8 cellular contexts compared by ENCODE assay signal in genomic region chr7:72827839-72828591, GRCh38. TPM values are rescaled to one million over a fixed set of nuclear protein-coding genes. Genes with fewer than 3 reads are reported as not detected.
DNase-seq lines count a peak whose midpoint lies in the region; ATAC-seq and TF ChIP-seq lines count a peak whose summit lies in the region.
"Not testable (repeated sequence)": the region's sequence is repeated elsewhere in the genome, so short reads cannot be mapped to it uniquely, and the experiment has no call there.

TSS of gene TYW1B (minus strand) at chr7:72828200. CDS start at chr7:72828075, 125 bp downstream.

- not testable (repeated sequence) for H3K79me2 ChIP-seq in trophoblast cell (ENCODE audit: control insufficient read depth, insufficient read depth, low read length, poor library complexity)

- intact Hi-C loops in heart left ventricle (cut with DNase I), result loop anchor here in 4 of 10 donors (5.0 to 10.0 kb wide), 3 partner anchors 87 to 97 kb away; partner anchors contain the start of gene POM121 (in 1 of the 4)
- intact Hi-C loops in transverse colon (cut with DNase I; ENCODE audit: low total_unique reads), result not testable (repeated sequence)

- in situ Hi-C loops in GM13977 (cut with MboI; ENCODE audit: low pct_unique_long_range_greater_than_20kb, low sequenced_read_pairs, unreplicated experiment), result not testable (repeated sequence)
- in situ Hi-C loops in transverse colon (cut with MboI; ENCODE audit: low pct_ligation_motif_present in 1 of 4, low pct_unique_long_range_greater_than_20kb in 1 of 4, low sequenced_read_pairs in 3 of 4), result loop anchor here in 1 of 4 donors (10.0 kb wide), 1 partner anchor 87 kb away; no protein-coding TSS in a partner anchor

- H3K4me1 Mint-ChIP-seq in T-cell, result peaks cover 35 to 40% (median 37%) of the 10 kb centered on the region in 3 donors

- CTCF ChIA-PET in T-cell (lab: Charles Lee), result interaction anchor here in 1 of 2 donors (1.1 kb wide), 1 partner anchor 87 kb away, joined by 4 read pairs; no protein-coding TSS in a partner anchor

- not testable (repeated sequence) for H2BK5ac ChIP-seq in trophoblast cell (ENCODE audit: low read depth, low read length, poor library complexity)

- DNase-seq in GM13977 (ENCODE audit: low spot score) (peak; percentile 75), NCI-H146 (lab: John Stamatoyannopoulos, UW) (peak; percentile 98), T-cell (peak; percentile 91 to 98 (median 96)), amniotic epithelial cell (ENCODE audit: low read depth) (peak; percentile 94), heart left ventricle (peak; percentile 97 to 98 (median 98)), trophoblast cell (peak; percentile 98 to 99), transverse colon (peak; percentile 98)

- not testable (repeated sequence) for H3K4ac ChIP-seq in trophoblast cell (ENCODE audit: low read depth, low read length)

- ATAC-seq in HG02870 (IDR thresholded peaks at IDR 0.05; ENCODE audit: unreplicated experiment) (peak; percentile 92), T-cell (replicated peaks in 1 of 4) (peak; percentile 87 to 89 (median 88)), heart left ventricle (peak; percentile 91 to 96 (median 94))

- H2BK12ac ChIP-seq in trophoblast cell (ENCODE audit: low read length), result not testable (repeated sequence)

- H3K9me3 Mint-ChIP-seq in T-cell, result not testable (repeated sequence)

- TF ChIP-seq CTCF in GM13977 (IDR thresholded peaks at IDR 0.05; ENCODE audit: extremely low read depth, insufficient read depth, missing control alignments); heart left ventricle (IDR thresholded peaks at IDR 0.05): not testable (repeated sequence)
- TF ChIP-seq CTCF in transverse colon (IDR thresholded peaks at IDR 0.05), result peak in 2 of 5 experiments; percentile 47 to 50

- not testable (repeated sequence) for H3K79me1 ChIP-seq in trophoblast cell (ENCODE audit: low read length)

- peaks cover 13% of the 10 kb centered on the region for H3K36me3 Mint-ChIP-seq in T-cell

- peak within 1 kb of the TSS; percentile 91 to 96 for H3K27ac Mint-ChIP-seq in T-cell

- H4K8ac ChIP-seq in trophoblast cell (ENCODE audit: low read depth, low read length), result peak within 1 kb of the TSS; percentile 66

- not testable (repeated sequence) for H3K27me3 ChIP-seq in heart left ventricle; trophoblast cell (ENCODE audit: insufficient read depth, low read length); transverse colon

- peak within 1 kb of the TSS; percentile 89 to 97 (median 95) for H3K4me3 Mint-ChIP-seq in T-cell

- H2AK5ac ChIP-seq in trophoblast cell (ENCODE audit: low read length), result not testable (repeated sequence)

- H4K12ac ChIP-seq in trophoblast cell (ENCODE audit: low read depth, low read length), result not testable (repeated sequence)

- H3K36me3 ChIP-seq in heart left ventricle, result peaks cover 0 to 22% (median 19%) of the 10 kb centered on the region in 9 donors
- H3K36me3 ChIP-seq in trophoblast cell (ENCODE audit: control insufficient read depth in 1 of 2, insufficient read depth in 2 of 2, low read length in 2 of 2), result not testable (repeated sequence)
- peaks cover 0 to 12% (median 6%) of the 10 kb centered on the region in 4 donors for H3K36me3 ChIP-seq in transverse colon

- peak within 1 kb of the TSS; percentile 17 for H2AFZ ChIP-seq in trophoblast cell (ENCODE audit: insufficient read depth, low read length, poor library complexity)

- WGBS in heart left ventricle, 4 donors, result 0 to 1% (median 1%) methylated on average over 36 to 49 of the region's 49 CpGs
- WGBS in trophoblast cell (ENCODE audit: extremely low coverage, insufficient coverage, insufficient read length), result no CpG with 5 or more reads among the region's 49 CpGs
- WGBS in transverse colon (ENCODE audit: low coverage in 1 of 2), 2 donors, result 0% methylated on average over 7 to 36 of the region's 49 CpGs

- H3K4me2 ChIP-seq in trophoblast cell (ENCODE audit: low read length), result peak within 1 kb of the TSS; percentile 84

- H4K91ac ChIP-seq in trophoblast cell (ENCODE audit: low read depth, low read length), result not testable (repeated sequence)

- H3K9ac ChIP-seq in trophoblast cell (ENCODE audit: low read length), result peak within 1 kb of the TSS; percentile 76

- not testable (repeated sequence) for H3K14ac ChIP-seq in trophoblast cell (ENCODE audit: low read length)

- H3K4me3 ChIP-seq in heart left ventricle (peak within 1 kb of the TSS; percentile 61 to 88 (median 79)), trophoblast cell (ENCODE audit: low read depth, low read length) (peak within 1 kb of the TSS; percentile 79), transverse colon (peak within 1 kb of the TSS; percentile 54 to 73 (median 69))

- POLR2A ChIA-PET in T-cell (lab: Charles Lee), result not testable (repeated sequence)

- H3K18ac ChIP-seq in trophoblast cell (ENCODE audit: low read length), result not testable (repeated sequence)

- not testable (repeated sequence) for H2BK120ac ChIP-seq in trophoblast cell (ENCODE audit: insufficient read depth, low read length, poor library complexity)

- H3K27me3 Mint-ChIP-seq in T-cell, result not testable (repeated sequence)

- H3K9me3 ChIP-seq in heart left ventricle; trophoblast cell (ENCODE audit: insufficient read depth, low read depth, low read length); transverse colon: not testable (repeated sequence)

- TF ChIP-seq POLR2A in heart left ventricle (IDR thresholded peaks at IDR 0.05) (peak; percentile 54 to 95), transverse colon (IDR thresholded peaks at IDR 0.05) (peak; percentile 90)

- not testable (repeated sequence) for H3K23ac ChIP-seq in trophoblast cell (ENCODE audit: low read length)

- H3K27ac ChIP-seq in heart left ventricle (peak within 1 kb of the TSS; percentile 38 to 99 (median 95)), transverse colon (peak within 1 kb of the TSS; percentile 95 to 97 (median 96))
- not testable (repeated sequence) for H3K27ac ChIP-seq in trophoblast cell (ENCODE audit: low read depth, low read length)

- not testable (repeated sequence) for TF ChIP-seq EP300 in transverse colon (IDR thresholded peaks at IDR 0.05; ENCODE audit: low read depth)

- peaks cover 0 to 28% (median 22%) of the 10 kb centered on the region in 12 donors for H3K4me1 ChIP-seq in heart left ventricle
- not testable (repeated sequence) for H3K4me1 ChIP-seq in trophoblast cell (ENCODE audit: control insufficient read depth in 1 of 2, insufficient read depth in 2 of 2, low read length in 2 of 2)
- H3K4me1 ChIP-seq in transverse colon, result peaks cover 7 to 25% (median 20%) of the 10 kb centered on the region in 4 donors

RNA-seq across cellular contexts. Expression of gene TYW1B, which starts in this region (rescaled TPM):
- total RNA-seq in T-cell (1 to 10 TPM; 3.7 to 7.3 (median 5.7) TPM), heart left ventricle (1 to 10 TPM in 8 of 9 donors, under 1 TPM in 1; 0.44 to 5.7 (median 1.9) TPM), transverse colon (10 to 100 TPM in 1 of 4 donors, 1 to 10 TPM in 3; 3.7 to 12.1 (median 9.6) TPM)
- 1 to 10 TPM; 1.0 to 1.6 TPM for polyA plus RNA-seq in heart left ventricle
- 0.86 and 1.0 TPM in 2 replicates for polyA plus RNA-seq in trophoblast cell (2013)
